In genomic region chr3:177199206-177199765, GRCh38 we compare ENCODE assay signal across 9 cellular contexts. TPM values are rescaled to one million over a fixed set of nuclear protein-coding genes. Genes with fewer than 3 reads are reported as not detected.
DNase-seq lines count a peak whose midpoint lies in the region; ATAC-seq, FAIRE-seq and TF ChIP-seq lines count a peak whose summit lies in the region.
"Had no signal": no experiment of that assay in that cellular context is flagged by ENCODE, and none has a peak within 500 bp of the region (broad histone marks: within the 10 kb centered on the region; RNA-seq: fewer than 3 reads in every experiment).

No MANE protein-coding gene starts in this region.

- peak overlapping the region; percentile 84 for H2AFZ ChIP-seq in parathyroid adenoma

- no peak for DNase-seq in Caco-2
- no peak for DNase-seq in NT2/D1 (ENCODE audit: low read depth, low spot score)
- DNase-seq in central memory CD8-positive, alpha-beta T cell (ENCODE audit: low spot score in 2 of 2), result peak in 1 of 2 donors; percentile 23
- DNase-seq in SJCRH30, result no peak
- DNase-seq in RCC 7860 (ENCODE audit: low spot score), result no peak
- DNase-seq in posterior vena cava (ENCODE audit: low spot score), result no peak

- H3K9me3 ChIP-seq in Caco-2, result peaks cover 4% of the 10 kb centered on the region; the same call in 1 of the 2 replicates
- H3K9me3 ChIP-seq in NT2/D1 (ENCODE audit: insufficient read depth, low read length), result peaks cover 10% of the 10 kb centered on the region; the same call in 1 of the 2 replicates
- H3K9me3 ChIP-seq in parathyroid adenoma (ENCODE audit: control insufficient read depth, low read length), result no peaks in the 10 kb centered on the region
- H3K9me3 ChIP-seq in SJCRH30 (replicated peaks), result no peaks in the 10 kb centered on the region

- H3K4me1 ChIP-seq in Caco-2 (peaks cover 17% of the 10 kb centered on the region), NT2/D1 (ENCODE audit: insufficient read depth, insufficient read length) (no peaks in the 10 kb centered on the region), parathyroid adenoma (peaks cover 8% of the 10 kb centered on the region), SJCRH30 (peaks cover 7% of the 10 kb centered on the region; the same call in 1 of the 2 replicates)

- H3K4me3 ChIP-seq in Caco-2 (ENCODE audit: low read depth, low read length), result no peak overlapping the region
- H3K4me3 ChIP-seq in NT2/D1 (ENCODE audit: insufficient read length, low read depth), result no peak overlapping the region
- H3K4me3 ChIP-seq in parathyroid adenoma (ENCODE audit: low read depth, low read length), result peak overlapping the region; percentile 70
- H3K4me3 ChIP-seq in SJCRH30, result no peak overlapping the region

- POLR2A ChIA-PET in Caco-2 (lab: Charles Lee), result interaction anchor here (0.6 to 0.9 kb wide), 2 partner anchors 101 to 1179 kb away, joined by 3 read pairs; no protein-coding TSS in a partner anchor

- TF ChIP-seq CTCF in Caco-2 (IDR thresholded peaks at IDR 0.05; ENCODE audit: insufficient read depth in 1 of 2, low read depth in 1 of 2, low read length in 1 of 2, severe bottlenecking in 1 of 2, unreplicated experiment in 1 of 2), result no peak
- TF ChIP-seq CTCF in parathyroid adenoma (IDR thresholded peaks at IDR 0.05), result no peak

- CTCF ChIA-PET in Caco-2 (lab: Charles Lee), result no interaction called here

- intact Hi-C loops in Caco-2 (cut with micrococcal nuclease; ENCODE audit: unreplicated experiment), result loop anchor here (5.0 to 10.0 kb wide), 2 partner anchors 83 to 1186 kb away; no protein-coding TSS in a partner anchor
- intact Hi-C loops in posterior vena cava (cut with DNase I), result loop anchor here (5.0 to 10.0 kb wide), 2 partner anchors 144 to 158 kb away; no protein-coding TSS in a partner anchor

- ATAC-seq in central memory CD8-positive, alpha-beta T cell (replicated peaks; ENCODE audit: extremely low read depth, poor library complexity, severe bottlenecking), result peak; percentile 51
- no peak for ATAC-seq in HG03442 (IDR thresholded peaks at IDR 0.05; ENCODE audit: unreplicated experiment)

- peak overlapping the region; percentile 91 for H3K4me2 ChIP-seq in parathyroid adenoma (ENCODE audit: low read length)

- H3K4me1 Mint-ChIP-seq in Caco-2 (ENCODE audit: low read depth, unreplicated experiment), result peaks cover 10% of the 10 kb centered on the region
- peaks cover 46% of the 10 kb centered on the region for H3K4me1 Mint-ChIP-seq in central memory CD8-positive, alpha-beta T cell

- H3K27me3 Mint-ChIP-seq in Caco-2 (ENCODE audit: insufficient read depth, unreplicated experiment), result no peaks in the 10 kb centered on the region
- H3K27me3 Mint-ChIP-seq in central memory CD8-positive, alpha-beta T cell, result no peaks in the 10 kb centered on the region

- no TSS peak for BruUV-seq in Caco-2 (replicated peaks; lab: Mats Ljungman, UMichigan)

- H3K27me3 ChIP-seq in Caco-2 (replicated peaks; ENCODE audit: control insufficient read depth, insufficient read depth, low read length), result no peaks in the 10 kb centered on the region
- H3K27me3 ChIP-seq in NT2/D1 (ENCODE audit: insufficient read depth, insufficient read length), result no peaks in the 10 kb centered on the region
- H3K27me3 ChIP-seq in parathyroid adenoma (ENCODE audit: control insufficient read depth, insufficient read depth, low read length), result no peaks in the 10 kb centered on the region
- H3K27me3 ChIP-seq in SJCRH30, result no peaks in the 10 kb centered on the region

- H3K79me2 ChIP-seq in parathyroid adenoma, result peaks cover 19% of the 10 kb centered on the region

- peak overlapping the region; percentile 92 for H3K27ac ChIP-seq in parathyroid adenoma
- H3K27ac ChIP-seq in SJCRH30, result no peak overlapping the region

- peak overlapping the region; percentile 66 for H3K4me3 Mint-ChIP-seq in Caco-2 (ENCODE audit: unreplicated experiment)
- H3K4me3 Mint-ChIP-seq in central memory CD8-positive, alpha-beta T cell, result peak overlapping the region; percentile 90

- no peaks in the 10 kb centered on the region for H3K9me3 Mint-ChIP-seq in Caco-2 (ENCODE audit: unreplicated experiment)
- no peaks in the 10 kb centered on the region for H3K9me3 Mint-ChIP-seq in central memory CD8-positive, alpha-beta T cell

- peaks cover 12% of the 10 kb centered on the region for H3K36me3 Mint-ChIP-seq in Caco-2 (ENCODE audit: insufficient read depth, unreplicated experiment)
- peaks cover 34% of the 10 kb centered on the region for H3K36me3 Mint-ChIP-seq in central memory CD8-positive, alpha-beta T cell (ENCODE audit: insufficient read depth)

- peak overlapping the region; percentile 21 for H3K9ac ChIP-seq in NT2/D1 (ENCODE audit: insufficient read length, low read depth)
- no peak overlapping the region for H3K9ac ChIP-seq in parathyroid adenoma

- H3K36me3 ChIP-seq in Caco-2 (ENCODE audit: control insufficient read depth, insufficient read depth, low read length) (no peaks in the 10 kb centered on the region), NT2/D1 (ENCODE audit: insufficient read depth, insufficient read length, low read length) (no peaks in the 10 kb centered on the region), parathyroid adenoma (ENCODE audit: control insufficient read depth, insufficient read depth, low read length) (no peaks in the 10 kb centered on the region), SJCRH30 (peaks cover 3% of the 10 kb centered on the region; the same call in 1 of the 2 replicates)

- H3K27ac Mint-ChIP-seq in Caco-2 (ENCODE audit: unreplicated experiment), result peak overlapping the region; percentile 69
- H3K27ac Mint-ChIP-seq in central memory CD8-positive, alpha-beta T cell (ENCODE audit: low read depth), result peak overlapping the region; percentile 90

- FAIRE-seq in RCC 7860 (lab: Jason Lieb, UNC), result no peak
- FAIRE-seq: HTR-8/SVneo had no signal

RNA-seq across cellular contexts. Expression of gene TBL1XR1, which starts 2.0 kb away (rescaled TPM):
- 127 and 140 TPM in 2 replicates for total RNA-seq in Caco-2 (2022)
- total RNA-seq in SJCRH30 (2014; rRNA removed; shearing (Covaris generic)), result 153 and 161 TPM in 2 replicates
- total RNA-seq in posterior vena cava, result 100 to 1,000 TPM; 126 to 146 TPM
